Comparison of ENCODE assay signal across 27 cellular contexts in the genomic region with DNA sequence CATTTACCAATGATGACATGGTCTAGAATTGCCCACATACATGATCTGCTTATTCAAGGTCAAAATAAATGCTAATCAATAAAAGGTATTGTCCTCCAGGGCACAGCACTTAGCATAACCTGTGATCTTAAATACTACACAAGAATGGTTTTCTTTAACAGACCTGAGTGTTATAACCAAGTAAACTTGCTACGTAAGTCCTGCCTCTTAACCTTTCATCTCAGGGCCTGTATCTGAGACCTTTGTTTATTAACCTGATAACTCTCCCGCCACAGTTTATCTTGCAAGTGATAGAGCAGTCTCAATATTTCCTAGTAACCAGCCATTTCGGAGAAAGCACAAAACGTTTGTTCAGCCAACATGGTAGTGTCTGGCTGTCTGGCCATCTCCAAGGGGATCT.
"Had no signal": no experiment of that assay in that cellular context is flagged by ENCODE, and none has a peak within 500 bp of the region (broad histone marks: within the 10 kb centered on the region; RNA-seq: fewer than 3 reads in every experiment).

No MANE protein-coding gene starts in this region.

- ATAC-seq: effector memory CD8-positive, alpha-beta T cell; foreskin keratinocyte; left ventricle myocardium superior; psoas muscle; right lobe of liver; stimulated activated naive B cell treated with anti-CD40 and anti-IgM and Interleukin-4, amounts not matched to agents 10 μg/mL and 1 μg/mL and 100 μg/mL, for 72 hours; stimulated activated naive CD8-positive, alpha-beta T cell treated with anti-CD3 and anti-CD28 coated beads, Interleukin-15, amount 100 ng/mL, for 72 hours had no signal

- H3K4me3 Mint-ChIP-seq: dendritic cell treated with granulocyte-macrophage colony-stimulating factor and Interleukin-4, amounts not matched to agents 40 ng/mL and 50 ng/mL, for 4 days; effector memory CD8-positive, alpha-beta T cell; naive B cell; nephron; stimulated activated naive B cell treated with anti-CD40 and anti-IgM and Interleukin-4, amounts not matched to agents 10 μg/mL and 1 μg/mL and 100 μg/mL, for 72 hours; stimulated activated naive CD8-positive, alpha-beta T cell treated with anti-CD3 and anti-CD28 coated beads, Interleukin-15, amount 100 ng/mL, for 72 hours had no signal

- H3K4me1 ChIP-seq: foreskin keratinocyte, parathyroid adenoma, psoas muscle had no signal

- H3K27me3 ChIP-seq: esophagus muscularis mucosa, foreskin keratinocyte, right lobe of liver, spleen, transverse colon had no signal

- H3K36me3 Mint-ChIP-seq: naive B cell; stimulated activated naive B cell treated with anti-CD40 and anti-IgM and Interleukin-4, amounts not matched to agents 10 μg/mL and 1 μg/mL and 100 μg/mL, for 72 hours had no signal

- H3K27ac ChIP-seq: epithelial cell of prostate, esophagus muscularis mucosa, foreskin keratinocyte, parathyroid adenoma, psoas muscle, right lobe of liver, spleen, thoracic aorta, transverse colon had no signal

- H3K27me3 Mint-ChIP-seq: dendritic cell treated with granulocyte-macrophage colony-stimulating factor and Interleukin-4, amounts not matched to agents 40 ng/mL and 50 ng/mL, for 4 days; effector memory CD8-positive, alpha-beta T cell; stimulated activated naive CD8-positive, alpha-beta T cell treated with anti-CD3 and anti-CD28 coated beads, Interleukin-15, amount 100 ng/mL, for 72 hours had no signal

- H3K9me3 ChIP-seq: esophagus muscularis mucosa, psoas muscle, right lobe of liver, spleen, thoracic aorta, transverse colon had no signal

- H3K36me3 ChIP-seq: esophagus muscularis mucosa, right lobe of liver, spleen, thoracic aorta, transverse colon had no signal

- H3K79me2 ChIP-seq: parathyroid adenoma had no signal

- H3K9me3 Mint-ChIP-seq: dendritic cell treated with granulocyte-macrophage colony-stimulating factor and Interleukin-4, amounts not matched to agents 40 ng/mL and 50 ng/mL, for 4 days; effector memory CD8-positive, alpha-beta T cell; nephron; stimulated activated naive B cell treated with anti-CD40 and anti-IgM and Interleukin-4, amounts not matched to agents 10 μg/mL and 1 μg/mL and 100 μg/mL, for 72 hours had no signal

- H3K4me3 ChIP-seq: esophagus muscularis mucosa, lung, psoas muscle, right lobe of liver, spleen, thoracic aorta, transverse colon had no signal

- H3K27ac Mint-ChIP-seq: dendritic cell treated with granulocyte-macrophage colony-stimulating factor and Interleukin-4, amounts not matched to agents 40 ng/mL and 50 ng/mL, for 4 days; effector memory CD8-positive, alpha-beta T cell; naive B cell; nephron; stimulated activated naive B cell treated with anti-CD40 and anti-IgM and Interleukin-4, amounts not matched to agents 10 μg/mL and 1 μg/mL and 100 μg/mL, for 72 hours; stimulated activated naive CD8-positive, alpha-beta T cell treated with anti-CD3 and anti-CD28 coated beads, Interleukin-15, amount 100 ng/mL, for 72 hours had no signal

- DNase-seq: effector memory CD8-positive, alpha-beta T cell; foreskin keratinocyte; head of caudate nucleus; hippocampal formation; left colon; left ventricle myocardium superior; mesenchymal stem cell; naive B cell; occipital lobe; psoas muscle; retina; right lobe of liver; spleen; stimulated activated CD4-positive, alpha-beta T cell treated with anti-CD3 and anti-CD28 coated beads, Interleukin-15, amount 100 ng/mL, for 24 hours; stimulated activated CD4-positive, alpha-beta T cell treated with anti-CD3 and anti-CD28 coated beads, Interleukin-1b, Interleukin-23, amount 100 ng/mL, for 48 hours; stimulated activated CD4-positive, alpha-beta T cell treated with anti-CD3 and anti-CD28 coated beads, Interleukin-4, amount 100 ng/mL, for 24 hours; stimulated activated naive B cell treated with anti-CD40 and anti-IgM and Interleukin-4, amounts not matched to agents 10 μg/mL and 1 μg/mL and 100 μg/mL, for 72 hours; stimulated activated naive CD8-positive, alpha-beta T cell treated with anti-CD3 and anti-CD28 coated beads, Interleukin-15, amount 100 ng/mL, for 72 hours; substantia nigra; transverse colon had no signal

- H3K9ac ChIP-seq: parathyroid adenoma had no signal

- H2AFZ ChIP-seq: parathyroid adenoma had no signal
